ENCODE assay signal across 8 cellular contexts in the genomic region with DNA sequence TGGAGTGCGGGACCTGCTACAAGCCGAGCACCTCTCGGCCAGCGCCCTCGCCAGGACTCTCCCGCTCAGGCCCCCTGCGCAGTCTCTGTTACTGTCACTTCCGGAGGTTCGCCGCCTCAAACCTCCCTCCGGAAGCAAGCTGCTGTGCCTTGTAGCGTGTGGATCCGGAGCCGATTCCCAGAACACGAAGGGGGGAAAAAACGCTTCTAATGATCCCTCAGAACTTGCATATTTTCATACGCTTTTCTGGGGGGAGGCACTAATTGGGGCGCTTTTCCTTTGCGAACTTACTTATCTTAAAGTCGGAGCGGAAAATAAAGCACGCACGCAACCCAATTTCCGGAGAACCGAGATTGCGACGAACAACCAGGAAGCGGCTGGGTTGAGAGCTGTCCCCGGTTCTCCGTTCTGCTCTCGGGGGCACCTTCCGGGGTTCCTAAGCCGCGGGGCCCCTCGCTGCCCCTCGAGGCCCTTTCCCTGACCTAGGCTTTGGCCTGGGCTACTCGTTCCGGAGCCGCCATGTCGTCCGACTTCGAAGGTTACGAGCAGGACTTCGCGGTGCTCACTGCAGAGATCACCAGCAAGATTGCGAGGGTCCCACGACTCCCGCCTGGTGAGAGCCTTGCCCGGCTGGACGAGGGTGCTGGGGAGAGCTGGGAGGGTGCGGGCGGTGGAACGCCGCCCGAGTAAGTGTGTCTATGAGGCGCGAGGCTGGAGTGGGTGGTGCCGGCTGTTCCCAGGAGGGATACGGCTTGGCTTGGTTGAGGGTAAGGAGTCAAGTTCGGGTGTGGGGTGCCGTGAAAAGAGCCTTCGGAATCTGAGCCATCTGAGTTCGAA. TPM values are rescaled to one million over a fixed set of nuclear protein-coding genes. Genes with fewer than 3 reads are reported as not detected.
DNase-seq lines count a peak whose midpoint lies in the region; ATAC-seq and TF ChIP-seq lines count a peak whose summit lies in the region.

Gene VTI1A, plus strand, starts transcription at position 361 of the 837 bp plus-strand sequence. Its CDS starts 159 bp downstream, at position 520.
A gene with protein sequence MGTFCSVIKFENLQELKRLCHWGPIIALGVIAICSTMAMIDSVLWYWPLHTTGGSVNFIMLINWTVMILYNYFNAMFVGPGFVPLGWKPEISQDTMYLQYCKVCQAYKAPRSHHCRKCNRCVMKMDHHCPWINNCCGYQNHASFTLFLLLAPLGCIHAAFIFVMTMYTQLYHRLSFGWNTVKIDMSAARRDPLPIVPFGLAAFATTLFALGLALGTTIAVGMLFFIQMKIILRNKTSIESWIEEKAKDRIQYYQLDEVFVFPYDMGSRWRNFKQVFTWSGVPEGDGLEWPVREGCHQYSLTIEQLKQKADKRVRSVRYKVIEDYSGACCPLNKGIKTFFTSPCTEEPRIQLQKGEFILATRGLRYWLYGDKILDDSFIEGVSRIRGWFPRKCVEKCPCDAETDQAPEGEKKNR (minus strand): TSS at position 60 of the 837 bp plus-strand sequence. CDS start 1,478 bp downstream, outside the sequence.

- peaks cover 4% of the 10 kb centered on the region; the same call in 1 of the 2 replicates for H3K9me3 ChIP-seq in AG04450 (ENCODE audit: control insufficient read depth, insufficient read depth, low read length)

- ATAC-seq in GM18861 (IDR thresholded peaks at IDR 0.05; ENCODE audit: unreplicated experiment), result peak; percentile 86
- ATAC-seq in HG03097 (IDR thresholded peaks at IDR 0.05; ENCODE audit: low FRiP score, unreplicated experiment), result peak; percentile 87

- peak within 1 kb of the TSS; percentile 99 for H3K4me3 ChIP-seq in AG04450 (ENCODE audit: low read depth, low read length)

- H3K27me3 ChIP-seq in AG04450 (ENCODE audit: control insufficient read depth, insufficient read depth, low read length), result no peaks in the 10 kb centered on the region

- peak; percentile 61 for DNase-seq in AG04450 (ENCODE audit: low read depth, low spot score)
- peak; percentile 75 for DNase-seq in NCI-H2171 treated with DMSO at 0.1 percent for 48 hours (lab: John Stamatoyannopoulos, UW)
- peak; percentile 64 to 76 (median 70) for DNase-seq in activated CD4-positive, CD25-positive, alpha-beta regulatory T cell (lab: John Stamatoyannopoulos, UW)
- DNase-seq in central memory CD4-positive, alpha-beta T cell, result peak; percentile 83
- DNase-seq in islet precursor cell, result peak; percentile 93
- peak; percentile 66 to 74 for DNase-seq in stimulated activated CD4-positive, alpha-beta T cell treated with anti-CD3 and anti-CD28 coated beads, Interleukin-15, amount 100 ng/mL, for 1 hour (ENCODE audit: low read depth in 1 of 2, low spot score in 1 of 2)

- peak; percentile 43 for TF ChIP-seq CTCF in AG04450 (IDR thresholded peaks at IDR 0.05; ENCODE audit: low read depth, low read length)

- POLR2A ChIA-PET in AG04450 (lab: Yijun Ruan, JAX), result interaction anchor here (0.8 to 1.1 kb wide), 3 partner anchors 9 to 263 kb away, joined by 3 to 4 read pairs (median 3); partner anchors contain the start of gene GPAM

- CTCF ChIA-PET in AG04450 (lab: Charles Lee), result interaction anchor here (1.2 to 4.0 kb wide), 4 partner anchors 9 to 938 kb away, joined by 4 to 18 read pairs (median 14); no protein-coding TSS in a partner anchor

- peak within 1 kb of the TSS; percentile 92 for H3K27ac ChIP-seq in AG04450 (ENCODE audit: low read depth, low read length)

RNA-seq across cellular contexts. Expression of gene VTI1A, which starts in this region (rescaled TPM):
- 17.1 and 20.4 TPM in 2 replicates for polyA plus RNA-seq in AG04450 (2011; rRNA removed)
- 18.1 and 24.7 TPM in 2 replicates for polyA minus RNA-seq in AG04450 (2011; rRNA and poly(A)+ RNA removed)

RNA-seq across cellular contexts. Expression of the second gene that starts in this region (rescaled TPM):
- polyA plus RNA-seq in AG04450 (2011; rRNA removed), result 26.2 and 37.5 TPM in 2 replicates
- 13.1 and 20.9 TPM in 2 replicates for polyA minus RNA-seq in AG04450 (2011; rRNA and poly(A)+ RNA removed)

Comparison
In these comparisons a context has a peak if more than half of its experiments do, and no peak if none do; other contexts are left out.
1. Peak in every context shown above with its lines: DNase-seq, ATAC-seq, H3K4me3 ChIP-seq and H3K27ac ChIP-seq.